ENCODE assay signal across 1 cellular context in the genomic region with DNA sequence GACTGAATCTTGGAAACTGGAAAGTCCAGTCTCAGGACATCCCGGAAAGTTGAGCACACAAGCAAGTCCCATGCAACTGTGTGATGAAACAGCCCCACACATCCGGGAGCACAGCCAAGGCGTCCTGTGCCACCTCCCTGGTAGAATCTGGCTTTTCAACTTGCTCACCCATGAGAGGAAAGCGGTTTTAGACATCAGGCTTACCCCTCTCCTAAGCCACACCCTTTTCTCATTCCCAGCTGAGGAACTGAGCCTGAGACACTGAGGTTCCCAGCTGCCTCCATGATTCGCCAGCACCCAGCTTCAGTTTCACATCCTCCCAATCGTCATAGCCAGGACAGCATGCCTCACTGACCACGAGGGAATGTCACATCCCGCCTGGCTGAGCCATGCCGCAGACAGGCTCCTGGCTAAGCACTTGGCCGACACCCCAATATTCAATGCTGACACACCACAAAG.
A peak's percentile ranks its signal among the peaks of the same experiment; 100 is the strongest.
TF ChIP-seq lines count a peak whose summit lies in the region.

No MANE protein-coding gene starts in this region.

TF ChIP-seq in Ishikawa, 13 proteins besides CTCF, POLR2A, EP300 and RAD21:
- TF ChIP-seq, protein P1, sequence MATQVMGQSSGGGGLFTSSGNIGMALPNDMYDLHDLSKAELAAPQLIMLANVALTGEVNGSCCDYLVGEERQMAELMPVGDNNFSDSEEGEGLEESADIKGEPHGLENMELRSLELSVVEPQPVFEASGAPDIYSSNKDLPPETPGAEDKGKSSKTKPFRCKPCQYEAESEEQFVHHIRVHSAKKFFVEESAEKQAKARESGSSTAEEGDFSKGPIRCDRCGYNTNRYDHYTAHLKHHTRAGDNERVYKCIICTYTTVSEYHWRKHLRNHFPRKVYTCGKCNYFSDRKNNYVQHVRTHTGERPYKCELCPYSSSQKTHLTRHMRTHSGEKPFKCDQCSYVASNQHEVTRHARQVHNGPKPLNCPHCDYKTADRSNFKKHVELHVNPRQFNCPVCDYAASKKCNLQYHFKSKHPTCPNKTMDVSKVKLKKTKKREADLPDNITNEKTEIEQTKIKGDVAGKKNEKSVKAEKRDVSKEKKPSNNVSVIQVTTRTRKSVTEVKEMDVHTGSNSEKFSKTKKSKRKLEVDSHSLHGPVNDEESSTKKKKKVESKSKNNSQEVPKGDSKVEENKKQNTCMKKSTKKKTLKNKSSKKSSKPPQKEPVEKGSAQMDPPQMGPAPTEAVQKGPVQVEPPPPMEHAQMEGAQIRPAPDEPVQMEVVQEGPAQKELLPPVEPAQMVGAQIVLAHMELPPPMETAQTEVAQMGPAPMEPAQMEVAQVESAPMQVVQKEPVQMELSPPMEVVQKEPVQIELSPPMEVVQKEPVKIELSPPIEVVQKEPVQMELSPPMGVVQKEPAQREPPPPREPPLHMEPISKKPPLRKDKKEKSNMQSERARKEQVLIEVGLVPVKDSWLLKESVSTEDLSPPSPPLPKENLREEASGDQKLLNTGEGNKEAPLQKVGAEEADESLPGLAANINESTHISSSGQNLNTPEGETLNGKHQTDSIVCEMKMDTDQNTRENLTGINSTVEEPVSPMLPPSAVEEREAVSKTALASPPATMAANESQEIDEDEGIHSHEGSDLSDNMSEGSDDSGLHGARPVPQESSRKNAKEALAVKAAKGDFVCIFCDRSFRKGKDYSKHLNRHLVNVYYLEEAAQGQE (IDR thresholded peaks at IDR 0.05; ENCODE audit: low read depth), result no peak
- TF ChIP-seq TCF12 (IDR thresholded peaks at IDR 0.05; ENCODE audit: low read depth) (0 out of 2 replicates have a peak, but pooled peaks have one; percentile 40), TEAD4 (IDR thresholded peaks at IDR 0.05) (no peak), CREB1 (IDR thresholded peaks at IDR 0.05; ENCODE audit: low read depth) (no peak), MAX (IDR thresholded peaks at IDR 0.05) (peak; percentile 77), NFIC (IDR thresholded peaks at IDR 0.05) (0 out of 2 replicates have a peak, but pooled peaks have one; percentile 24), CEBPB (IDR thresholded peaks at IDR 0.05) (peak; percentile 64), ZBTB7A (IDR thresholded peaks at IDR 0.05; ENCODE audit: low read depth) (no peak)
